ENCODE assay signal across 1 cellular context in the genomic region with DNA sequence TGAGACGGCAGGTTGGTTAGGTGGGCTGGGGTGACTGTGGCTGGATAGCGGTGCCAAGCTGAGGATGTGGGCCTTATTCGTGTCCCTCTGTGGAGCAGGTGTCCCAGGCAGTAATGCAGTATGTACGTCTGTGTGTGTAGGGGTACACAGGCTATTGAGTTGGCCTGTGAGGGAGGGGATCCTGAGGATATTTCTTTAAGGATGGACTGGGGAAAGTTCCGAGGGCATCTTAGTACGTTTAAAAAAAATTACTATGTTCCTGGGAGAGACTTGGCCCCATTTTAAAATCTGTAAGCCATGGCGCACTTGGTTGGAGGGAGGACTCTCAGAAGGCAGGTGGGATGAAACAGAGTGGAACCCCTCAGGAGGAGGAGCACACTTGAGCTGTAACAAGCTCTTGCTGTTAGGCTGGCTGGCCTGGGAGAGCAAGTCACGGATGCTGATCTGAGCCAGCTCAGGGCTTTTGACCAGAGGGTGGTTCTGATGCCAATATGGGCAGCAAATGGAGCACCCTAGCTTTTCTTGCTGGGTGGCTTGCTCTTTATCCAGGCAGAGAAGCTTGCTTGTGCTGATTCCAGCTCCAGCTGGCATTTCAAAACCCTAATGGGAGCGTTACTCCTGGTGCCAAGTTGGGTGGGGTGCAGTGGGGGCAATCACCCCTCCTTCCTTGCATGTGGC.
TF ChIP-seq lines count a peak whose summit lies in the region.

No MANE protein-coding gene starts in this region.

TF ChIP-seq in WTC11, 78 proteins besides CTCF, POLR2A, EP300 and RAD21 (continued from another document):
- no peak for TF ChIP-seq ZNF396 (CRISPR knock-in tag; IDR thresholded peaks at IDR 0.05; ENCODE audit: borderline replicate concordance)
